ENCODE assay signal across 8 cellular contexts in the genomic region with DNA sequence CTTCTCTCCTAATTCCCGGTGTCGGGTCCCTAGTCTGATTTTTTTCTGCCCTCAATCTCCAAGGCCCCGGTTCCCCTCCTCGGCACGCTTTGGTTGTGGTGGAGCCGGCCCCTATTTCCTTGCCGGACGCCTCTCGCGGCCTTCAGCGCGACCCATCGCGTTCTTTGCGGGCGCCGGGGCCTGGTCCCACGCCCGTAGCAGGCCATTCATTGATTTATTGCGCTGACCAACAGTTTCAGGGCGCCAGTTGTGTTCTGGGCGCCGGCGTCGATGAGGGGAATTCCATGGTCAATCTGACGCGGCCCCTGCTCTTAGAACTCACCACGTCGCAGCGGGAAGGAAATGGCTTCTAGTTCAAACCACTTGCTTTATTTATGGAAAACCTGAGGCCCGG. TPM values are rescaled to one million over a fixed set of nuclear protein-coding genes. Genes with fewer than 3 reads are reported as not detected.
DNase-seq lines count a peak whose midpoint lies in the region; ATAC-seq and TF ChIP-seq lines count a peak whose summit lies in the region.

No MANE protein-coding gene starts in this region.

- intact Hi-C loops in IMR-90 (cut with micrococcal nuclease) (loop anchor here (1.0 to 10.0 kb wide), 2 partner anchors 79 to 294 kb away; a partner anchor contains a TSS), left lung (cut with DNase I) (no loop called here)

- H3K56ac ChIP-seq in IMR-90 (ENCODE audit: extremely low read depth, insufficient read depth, low read length), result peak overlapping the region; percentile 92; the same call in 1 of the 2 replicates

- no peak overlapping the region for H2BK20ac ChIP-seq in IMR-90 (ENCODE audit: low read depth, low read length)

- CTCF ChIA-PET in IMR-90 (lab: Yijun Ruan, JAX), result no interaction called here

- no peak for TF ChIP-seq CTCF in DND-41 (IDR thresholded peaks at IDR 0.05; ENCODE audit: borderline replicate concordance, extremely low read depth, low read length, poor library complexity, severe bottlenecking)
- no peak for TF ChIP-seq CTCF in IMR-90 (conservative IDR thresholded peaks at IDR 0.05; ENCODE audit: low read depth, low read length)
- no peak for TF ChIP-seq CTCF in left lung (IDR thresholded peaks at IDR 0.05)

- no peaks in the 10 kb centered on the region for H3K9me1 ChIP-seq in IMR-90 (ENCODE audit: insufficient read depth, low read length)

- DNase-seq in DND-41, result no peak
- peak; percentile 83 for DNase-seq in IMR-90
- peak; percentile 26 for DNase-seq in activated CD4-positive, CD25-positive, alpha-beta regulatory T cell treated with anti-CD3 and anti-CD28 coated beads, Interleukin-2, amount 50 U/mL, for 16 hours (ENCODE audit: low read depth, low spot score)
- peak; percentile 36 for DNase-seq in cerebellar cortex (ENCODE audit: low spot score)
- peak; percentile 44 to 82 for DNase-seq in left lung
- peak; percentile 68 for DNase-seq in stimulated activated CD4-positive, alpha-beta T cell treated with anti-CD3 and anti-CD28 coated beads, Interleukin-4, amount 100 ng/mL, for 24 hours
- DNase-seq in NCI-H1048 (lab: John Stamatoyannopoulos, UW), result no peak

- peak overlapping the region; percentile 85 for H2AK5ac ChIP-seq in IMR-90 (ENCODE audit: low read depth, low read length)

- H3K27ac ChIP-seq in DND-41 (ENCODE audit: low read length) (peak overlapping the region; percentile 100), IMR-90 (ENCODE audit: insufficient read depth, low read length) (peak overlapping the region; percentile 92), left lung (peak overlapping the region; percentile 88)

- H3K23ac ChIP-seq in IMR-90 (ENCODE audit: low read depth, low read length), result peak overlapping the region; percentile 55

- H3K18ac ChIP-seq in IMR-90 (ENCODE audit: low read depth, low read length), result no peak overlapping the region; the same call in none of the 2 replicates

- H3K79me1 ChIP-seq in IMR-90 (ENCODE audit: low read depth in 1 of 2, low read length in 2 of 2), result peaks cover 6 to 54% of the 10 kb centered on the region in 2 experiments

- peak overlapping the region; percentile 63 for H2AK9ac ChIP-seq in IMR-90 (replicated peaks; ENCODE audit: low read depth, low read length, poor library complexity)

- peak overlapping the region; percentile 94 for H2BK5ac ChIP-seq in IMR-90 (ENCODE audit: low read depth, low read length, poor library complexity, severe bottlenecking)

- H2BK120ac ChIP-seq in IMR-90 (ENCODE audit: low read depth, low read length), result no peak overlapping the region; the same call in 1 of the 2 replicates

- in situ Hi-C loops in IMR-90 (cut with MboI; ENCODE audit: low sequenced_read_pairs), result no loop called here

- peaks cover 97% of the 10 kb centered on the region for H3K79me2 ChIP-seq in DND-41 (ENCODE audit: insufficient read depth, low read length)

- TF ChIP-seq RAD21 in IMR-90 (IDR thresholded peaks at IDR 0.05; ENCODE audit: low read length), result no peak

- H2AFZ ChIP-seq in DND-41 (ENCODE audit: low read depth, low read length) (peak overlapping the region; percentile 96), IMR-90 (replicated peaks; ENCODE audit: low read length, poor library complexity) (peak overlapping the region; percentile 97)

- 0% methylated on average over 14 of the region's 31 CpGs; no CpG with 5 or more reads in 1 of the 2 experiments for WGBS in IMR-90 (ENCODE audit: extremely low coverage in 2 of 2, insufficient read length in 1 of 2), 2 experiments

- H3K36me3 ChIP-seq in DND-41 (ENCODE audit: insufficient read depth, low read length) (peaks cover 53% of the 10 kb centered on the region), IMR-90 (ENCODE audit: control insufficient read depth, insufficient read depth, low read length) (peaks cover 5% of the 10 kb centered on the region), left lung (peaks cover 0 to 23% of the 10 kb centered on the region in 2 donors)

- no peaks in the 10 kb centered on the region for H3K9me3 ChIP-seq in DND-41 (ENCODE audit: insufficient read depth, low read length, severe bottlenecking)
- H3K9me3 ChIP-seq in IMR-90 (ENCODE audit: control insufficient read depth, insufficient read depth, low read length), result no peaks in the 10 kb centered on the region
- H3K9me3 ChIP-seq in left lung, result no peaks in the 10 kb centered on the region

- dilution Hi-C loops in IMR-90 (cut with HindIII; ENCODE audit: low sequenced_read_pairs, unreplicated experiment), result no loop called here

- peak overlapping the region; percentile 90 for H3K14ac ChIP-seq in IMR-90 (replicated peaks; ENCODE audit: low read depth, low read length)

- H3K4me3 ChIP-seq in DND-41 (ENCODE audit: low read depth in 1 of 2, low read length in 2 of 2) (peak overlapping the region; percentile 65 to 80), IMR-90 (ENCODE audit: insufficient read depth, low read depth, low read length) (peak overlapping the region; percentile 59), left lung (peak overlapping the region; percentile 74 to 92)

- H3K9ac ChIP-seq in DND-41 (ENCODE audit: low read depth, low read length) (peak overlapping the region; percentile 91), IMR-90 (ENCODE audit: low read depth, low read length) (peak overlapping the region; percentile 89)

- H3K27me3 ChIP-seq in DND-41 (ENCODE audit: insufficient read depth, low read length, poor library complexity) (no peaks in the 10 kb centered on the region), IMR-90 (ENCODE audit: control insufficient read depth, insufficient read depth, low read length) (no peaks in the 10 kb centered on the region), left lung (no peaks in the 10 kb centered on the region)

- H2BK15ac ChIP-seq in IMR-90 (ENCODE audit: low read depth, low read length), result no peak overlapping the region

- no TSS peak for BruUV-seq in IMR-90 (replicated peaks; lab: Mats Ljungman, UMichigan)

- H4K91ac ChIP-seq in IMR-90 (ENCODE audit: insufficient read depth, low read depth, low read length), result peak overlapping the region; percentile 100

- H3K4me2 ChIP-seq in DND-41 (ENCODE audit: insufficient read depth, low read length) (peak overlapping the region; percentile 76), IMR-90 (ENCODE audit: low read depth, low read length) (peak overlapping the region; percentile 91)

- peaks cover 60% of the 10 kb centered on the region for H3K4me1 ChIP-seq in DND-41 (ENCODE audit: insufficient read depth, low read length)
- H3K4me1 ChIP-seq in IMR-90 (ENCODE audit: control insufficient read depth, insufficient read depth, low read length), result no peaks in the 10 kb centered on the region; the same call in 1 of the 2 replicates
- H3K4me1 ChIP-seq in left lung, result peaks cover 24 to 50% of the 10 kb centered on the region in 2 donors

- POLR2A ChIA-PET in IMR-90 (lab: Charles Lee; ENCODE audit: unreplicated experiment), result no interaction called here

- peak overlapping the region; percentile 62 for H4K5ac ChIP-seq in IMR-90 (ENCODE audit: low read depth, low read length)

- peak overlapping the region; percentile 91 to 97 for H4K8ac ChIP-seq in IMR-90 (ENCODE audit: low read depth in 2 of 2, low read length in 2 of 2)

- ATAC-seq in DND-41 (ENCODE audit: insufficient read depth, low read depth) (no peak), GM21529 (IDR thresholded peaks at IDR 0.05; ENCODE audit: unreplicated experiment) (peak; percentile 23), IMR-90 (ENCODE audit: low read depth) (peak; percentile 7), left lung (peak; percentile 29)

- no peak; the same call in 1 of the 2 replicates for TF ChIP-seq POLR2A in IMR-90 (IDR thresholded peaks at IDR 0.05; ENCODE audit: low read depth, low read length)

- H3K4ac ChIP-seq in IMR-90 (ENCODE audit: low read depth, low read length), result peak overlapping the region; percentile 96

- peaks cover 33% of the 10 kb centered on the region; the same call in 1 of the 2 replicates for H4K20me1 ChIP-seq in DND-41 (ENCODE audit: insufficient read depth, low read length)
- peaks cover 16% of the 10 kb centered on the region; the same call in 1 of the 2 replicates for H4K20me1 ChIP-seq in IMR-90 (ENCODE audit: insufficient read depth, low read length)

TF ChIP-seq in IMR-90, 13 proteins besides CTCF, POLR2A, EP300 and RAD21 (continues in another document):
- TF ChIP-seq NFE2L2 (IDR thresholded peaks at IDR 0.05; ENCODE audit: low read depth, low read length) (no peak), SMC3 (IDR thresholded peaks at IDR 0.05; ENCODE audit: low read depth, low read length) (no peak), CHD1 (IDR thresholded peaks at IDR 0.05; ENCODE audit: low read depth, low read length) (0 out of 2 replicates have a peak, but pooled peaks have one; percentile 65), MXI1 (IDR thresholded peaks at IDR 0.05; ENCODE audit: borderline replicate concordance, low read depth, low read length) (peak; percentile 26; the same call in 1 of the 2 replicates), RCOR1 (IDR thresholded peaks at IDR 0.05; ENCODE audit: insufficient replicate concordance, low read length) (no peak), BHLHE40 (IDR thresholded peaks at IDR 0.05; ENCODE audit: low read depth, low read length) (no peak; the same call in 1 of the 2 replicates), MAFK (IDR thresholded peaks at IDR 0.05; ENCODE audit: low read depth, low read length) (no peak)
- TF ChIP-seq, protein P1, sequence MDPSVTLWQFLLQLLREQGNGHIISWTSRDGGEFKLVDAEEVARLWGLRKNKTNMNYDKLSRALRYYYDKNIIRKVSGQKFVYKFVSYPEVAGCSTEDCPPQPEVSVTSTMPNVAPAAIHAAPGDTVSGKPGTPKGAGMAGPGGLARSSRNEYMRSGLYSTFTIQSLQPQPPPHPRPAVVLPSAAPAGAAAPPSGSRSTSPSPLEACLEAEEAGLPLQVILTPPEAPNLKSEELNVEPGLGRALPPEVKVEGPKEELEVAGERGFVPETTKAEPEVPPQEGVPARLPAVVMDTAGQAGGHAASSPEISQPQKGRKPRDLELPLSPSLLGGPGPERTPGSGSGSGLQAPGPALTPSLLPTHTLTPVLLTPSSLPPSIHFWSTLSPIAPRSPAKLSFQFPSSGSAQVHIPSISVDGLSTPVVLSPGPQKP (IDR thresholded peaks at IDR 0.05; ENCODE audit: borderline replicate concordance, low read depth, low read length), result no peak

RNA-seq across cellular contexts. Expression of a gene that starts 0.4 kb away (rescaled TPM):
- total RNA-seq in IMR-90 (2012; rRNA removed) (70.5 and 71.0 TPM in 2 replicates), left lung (10 to 100 TPM; 33.8 to 44.1 TPM)
- 33.1 and 35.2 TPM in 2 replicates for polyA plus RNA-seq in IMR-90 (2012; rRNA removed)
- polyA plus RNA-seq in IMR-90 (2012; cell fraction: cytosol; rRNA removed), result 18.7 and 26.1 TPM in 2 replicates
- polyA plus RNA-seq in IMR-90 (2012; cell fraction: nucleus; rRNA removed; ENCODE audit: low replicate concordance), result 32.9 and 63.7 TPM in 2 replicates

RNA-seq across cellular contexts. Expression of a gene that starts 0.9 kb away (rescaled TPM):
- total RNA-seq in IMR-90 (2012; rRNA removed), result 6.5 and 7.5 TPM in 2 replicates
- polyA plus RNA-seq in IMR-90 (2012; rRNA removed), result 1.2 and 1.6 TPM in 2 replicates
- polyA plus RNA-seq in IMR-90 (2012; cell fraction: cytosol; rRNA removed), result 0.25 and 0.26 TPM in 2 replicates
- 0.30 and 3.2 TPM in 2 replicates for polyA plus RNA-seq in IMR-90 (2012; cell fraction: nucleus; rRNA removed; ENCODE audit: low replicate concordance)
- 10 to 100 TPM; 13.0 to 16.5 TPM for total RNA-seq in left lung

RNA-seq across cellular contexts. Expression of a gene that starts 38.7 kb away (rescaled TPM):
- total RNA-seq in IMR-90 (2012; rRNA removed) (1.4 and 2.0 TPM in 2 replicates), left lung (1 to 10 TPM in 1 of 2 donors, under 1 TPM in 1; 0.89 to 1.5 TPM)
- polyA plus RNA-seq in IMR-90 (2012; rRNA removed), result 1.5 and 1.9 TPM in 2 replicates
- polyA plus RNA-seq in IMR-90 (2012; cell fraction: cytosol; rRNA removed), result 1.2 and 1.3 TPM in 2 replicates
- 7.4 and 15.7 TPM in 2 replicates for polyA plus RNA-seq in IMR-90 (2012; cell fraction: nucleus; rRNA removed; ENCODE audit: low replicate concordance)

Comparison
In these comparisons a context has a peak if more than half of its experiments do, and no peak if none do; other contexts are left out.
1. DNase-seq: peak in IMR-90 (single experiment), activated CD4-positive, CD25-positive, alpha-beta regulatory T cell treated with anti-CD3 and anti-CD28 coated beads, Interleukin-2, amount 50 U/mL, for 16 hours (single experiment), cerebellar cortex (single experiment), left lung (2 of 2) and stimulated activated CD4-positive, alpha-beta T cell treated with anti-CD3 and anti-CD28 coated beads, Interleukin-4, amount 100 ng/mL, for 24 hours (single experiment); none in DND-41 (single experiment) and NCI-H1048 (single experiment).
2. Peak in every context shown above with its lines, with median percentiles within 50 percentile points of each other: H3K27ac ChIP-seq and H3K4me3 ChIP-seq.